In the genomic region with DNA sequence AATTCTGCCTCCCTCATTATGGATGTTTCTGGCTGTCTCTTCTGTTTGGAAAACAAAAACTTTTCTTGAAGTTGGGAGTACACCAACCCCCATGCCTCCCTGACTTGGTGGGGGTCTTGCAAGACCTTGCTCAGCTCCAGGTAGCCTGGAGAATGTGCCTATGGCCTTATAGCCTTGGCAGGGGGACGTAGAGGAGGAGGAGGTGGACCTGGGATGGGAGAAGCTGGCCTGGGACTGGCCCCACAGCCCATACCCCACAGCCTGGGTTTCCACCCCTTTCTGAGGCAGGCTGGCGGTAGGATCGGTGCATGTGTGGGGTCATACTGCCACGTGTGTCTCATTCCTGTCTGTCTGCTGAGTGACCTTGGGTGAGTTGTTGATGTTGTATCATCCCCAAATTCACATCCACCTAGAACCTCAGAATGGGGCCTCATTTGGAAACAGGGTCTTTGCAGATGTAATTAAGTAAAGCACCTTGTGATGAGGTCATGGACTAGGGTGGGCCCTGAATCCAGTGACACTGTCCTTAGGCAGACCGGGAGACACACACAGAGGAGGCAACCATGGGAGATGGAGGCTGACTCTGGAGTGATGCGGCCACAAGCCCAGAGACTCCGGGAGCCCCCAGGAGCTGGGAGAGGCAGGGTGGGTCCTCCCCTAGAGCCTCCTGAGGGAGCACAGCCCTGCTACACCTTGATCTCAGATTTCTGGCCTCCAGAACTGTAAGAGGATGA, we compare ENCODE assay signal across 15 cellular contexts. TPM values are rescaled to one million over a fixed set of nuclear protein-coding genes. Genes with fewer than 3 reads are reported as not detected.
DNase-seq lines count a peak whose midpoint lies in the region; TF ChIP-seq lines count a peak whose summit lies in the region.
"Had no signal": no experiment of that assay in that cellular context is flagged by ENCODE, and none has a peak within 500 bp of the region (broad histone marks: within the 10 kb centered on the region; RNA-seq: fewer than 3 reads in every experiment).

No MANE protein-coding gene starts in this region.

- no peaks in the 10 kb centered on the region for H3K9me3 Mint-ChIP-seq in endothelial cell (ENCODE audit: unreplicated experiment)
- no peaks in the 10 kb centered on the region for H3K9me3 Mint-ChIP-seq in osteocyte (ENCODE audit: unreplicated experiment)

- H3K27ac ChIP-seq in left ventricle myocardium inferior (replicated peaks) (peak overlapping the region; percentile 16), right atrium auricular region (peak overlapping the region in 1 of 2 donors; percentile 44)
- H3K27ac ChIP-seq: SJCRH30 had no signal

- H3K27me3 ChIP-seq in left ventricle myocardium inferior (ENCODE audit: low read depth) (no peaks in the 10 kb centered on the region), right atrium auricular region (no peaks in the 10 kb centered on the region)
- H3K27me3 ChIP-seq: Peyer's patch, SJCRH30 had no signal

- intact Hi-C loops in left ventricle myocardium inferior (cut with micrococcal nuclease) (no loop called here), posterior vena cava (cut with DNase I) (no loop called here)

- H3K4me3 Mint-ChIP-seq in endothelial cell (ENCODE audit: unreplicated experiment) (peak overlapping the region; percentile 31), osteocyte (ENCODE audit: unreplicated experiment) (no peak overlapping the region)
- H3K4me3 Mint-ChIP-seq: CD14-positive monocyte, HFFc6 had no signal

- peaks cover 32% of the 10 kb centered on the region for H3K36me3 Mint-ChIP-seq in endothelial cell (ENCODE audit: low read depth, unreplicated experiment)
- peaks cover 19% of the 10 kb centered on the region for H3K36me3 Mint-ChIP-seq in osteocyte (ENCODE audit: unreplicated experiment)
- H3K36me3 Mint-ChIP-seq: CD14-positive monocyte had no signal

- no peak overlapping the region for H3K27ac Mint-ChIP-seq in endothelial cell (ENCODE audit: unreplicated experiment)
- H3K27ac Mint-ChIP-seq in osteocyte (ENCODE audit: unreplicated experiment): no peak overlapping the region
- H3K27ac Mint-ChIP-seq: HFFc6 had no signal

- H3K36me3 ChIP-seq in left ventricle myocardium inferior (peaks cover 94% of the 10 kb centered on the region), right atrium auricular region (peaks cover 48% of the 10 kb centered on the region)
- H3K36me3 ChIP-seq: SJCRH30 had no signal

- TF ChIP-seq CTCF in left ventricle myocardium inferior (IDR thresholded peaks at IDR 0.05; ENCODE audit: borderline replicate concordance) (no peak), right atrium auricular region (IDR thresholded peaks at IDR 0.05) (no peak), endothelial cell (IDR thresholded peaks at IDR 0.05; ENCODE audit: unreplicated experiment) (no peak), osteocyte (IDR thresholded peaks at IDR 0.05) (no peak)

- H3K4me1 ChIP-seq in left ventricle myocardium inferior: peaks cover 55% of the 10 kb centered on the region
- H3K4me1 ChIP-seq in right atrium auricular region: peaks cover 0 to 25% of the 10 kb centered on the region in 2 donors
- H3K4me1 ChIP-seq: Peyer's patch had no signal

- H3K4me1 Mint-ChIP-seq in endothelial cell (ENCODE audit: unreplicated experiment) (no peaks in the 10 kb centered on the region), osteocyte (ENCODE audit: unreplicated experiment) (no peaks in the 10 kb centered on the region)

- H3K27me3 Mint-ChIP-seq in endothelial cell (ENCODE audit: unreplicated experiment): peaks cover 3% of the 10 kb centered on the region
- H3K27me3 Mint-ChIP-seq in osteocyte (ENCODE audit: unreplicated experiment): no peaks in the 10 kb centered on the region

- H3K9me3 ChIP-seq in left ventricle myocardium inferior (replicated peaks): peaks cover 21% of the 10 kb centered on the region
- H3K9me3 ChIP-seq in right atrium auricular region: peaks cover 0 to 12% of the 10 kb centered on the region in 2 donors
- H3K9me3 ChIP-seq: Peyer's patch, SJCRH30 had no signal

- DNase-seq in left ventricle myocardium inferior: no peak
- DNase-seq in right atrium auricular region (ENCODE audit: low spot score): no peak
- DNase-seq in endothelial cell (ENCODE audit: low spot score): no peak
- DNase-seq in posterior vena cava (ENCODE audit: low spot score): peak; percentile 66
- DNase-seq in NCI-H69 (lab: John Stamatoyannopoulos, UW): no peak
- no peak for DNase-seq in DMS79 treated with DMSO at 0.1 percent for 48 hours (lab: John Stamatoyannopoulos, UW)
- no peak for DNase-seq in osteocyte (ENCODE audit: extremely low spot score, unreplicated experiment)
- DNase-seq: NCI-H1436 treated with DMSO at 0.1 percent for 48 hours, NCI-H1930, NCI-H226, NCI-H510A treated with DMSO at 0.1 percent for 48 hours had no signal

- H3K4me3 ChIP-seq in left ventricle myocardium inferior (no peak overlapping the region), right atrium auricular region (no peak overlapping the region)
- H3K4me3 ChIP-seq: Peyer's patch, SJCRH30 had no signal

RNA-seq across cellular contexts. Expression of gene OBSCN, which starts 18.5 kb away (rescaled TPM):
- total RNA-seq in left ventricle myocardium inferior (316 TPM), right atrium auricular region (100 to 1,000 TPM; 159 to 317 TPM), endothelial cell (ENCODE audit: unreplicated experiment) (16.9 TPM), posterior vena cava (1 to 10 TPM; 3.5 to 6.3 TPM), osteocyte (15.2 and 16.1 TPM in 2 replicates)
